Comparison of ENCODE assay signal across 2 cellular contexts in the genomic region with DNA sequence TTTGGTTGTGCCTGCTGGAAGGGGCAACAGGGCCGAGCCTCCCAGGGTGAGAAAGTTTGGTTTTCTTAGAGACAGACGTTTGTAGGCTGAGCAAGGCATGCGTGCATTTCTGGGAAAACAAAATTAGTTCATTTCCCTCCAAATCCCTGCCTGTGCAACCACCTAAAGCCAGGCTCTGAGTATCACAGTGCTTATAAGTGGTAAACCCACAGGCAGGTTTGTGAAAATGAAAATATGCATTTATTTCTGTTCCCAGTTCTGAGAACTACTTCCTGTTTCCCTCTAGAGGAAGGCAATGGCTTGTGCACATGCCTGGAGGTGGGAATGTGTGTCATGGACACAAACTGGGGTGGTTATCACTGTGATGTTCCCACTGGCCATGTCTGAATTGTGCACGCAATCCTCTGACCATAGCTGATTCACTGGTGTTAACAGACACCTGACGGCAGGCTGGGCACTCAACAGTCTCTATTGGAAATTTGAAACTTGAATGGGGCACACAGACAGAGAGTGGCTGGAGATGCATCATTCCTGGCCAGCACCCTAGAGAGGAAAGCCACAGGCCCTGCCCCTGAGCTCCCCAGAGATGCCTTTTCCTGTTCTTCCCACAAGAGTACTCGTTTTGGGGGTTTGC.
TF ChIP-seq lines count a peak whose summit lies in the region.

No MANE protein-coding gene starts in this region.

TF ChIP-seq in SK-N-SH, 30 proteins besides CTCF, POLR2A, EP300 and RAD21 (continued from another document):
- TF ChIP-seq, protein P1, sequence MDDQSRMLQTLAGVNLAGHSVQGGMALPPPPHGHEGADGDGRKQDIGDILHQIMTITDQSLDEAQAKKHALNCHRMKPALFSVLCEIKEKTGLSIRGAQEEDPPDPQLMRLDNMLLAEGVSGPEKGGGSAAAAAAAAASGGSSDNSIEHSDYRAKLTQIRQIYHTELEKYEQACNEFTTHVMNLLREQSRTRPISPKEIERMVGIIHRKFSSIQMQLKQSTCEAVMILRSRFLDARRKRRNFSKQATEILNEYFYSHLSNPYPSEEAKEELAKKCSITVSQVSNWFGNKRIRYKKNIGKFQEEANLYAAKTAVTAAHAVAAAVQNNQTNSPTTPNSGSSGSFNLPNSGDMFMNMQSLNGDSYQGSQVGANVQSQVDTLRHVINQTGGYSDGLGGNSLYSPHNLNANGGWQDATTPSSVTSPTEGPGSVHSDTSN (IDR thresholded peaks at IDR 0.05), result no peak
- TF ChIP-seq YY1 (IDR thresholded peaks at IDR 0.05; ENCODE audit: low read depth), result no peak
- TF ChIP-seq, protein P2, sequence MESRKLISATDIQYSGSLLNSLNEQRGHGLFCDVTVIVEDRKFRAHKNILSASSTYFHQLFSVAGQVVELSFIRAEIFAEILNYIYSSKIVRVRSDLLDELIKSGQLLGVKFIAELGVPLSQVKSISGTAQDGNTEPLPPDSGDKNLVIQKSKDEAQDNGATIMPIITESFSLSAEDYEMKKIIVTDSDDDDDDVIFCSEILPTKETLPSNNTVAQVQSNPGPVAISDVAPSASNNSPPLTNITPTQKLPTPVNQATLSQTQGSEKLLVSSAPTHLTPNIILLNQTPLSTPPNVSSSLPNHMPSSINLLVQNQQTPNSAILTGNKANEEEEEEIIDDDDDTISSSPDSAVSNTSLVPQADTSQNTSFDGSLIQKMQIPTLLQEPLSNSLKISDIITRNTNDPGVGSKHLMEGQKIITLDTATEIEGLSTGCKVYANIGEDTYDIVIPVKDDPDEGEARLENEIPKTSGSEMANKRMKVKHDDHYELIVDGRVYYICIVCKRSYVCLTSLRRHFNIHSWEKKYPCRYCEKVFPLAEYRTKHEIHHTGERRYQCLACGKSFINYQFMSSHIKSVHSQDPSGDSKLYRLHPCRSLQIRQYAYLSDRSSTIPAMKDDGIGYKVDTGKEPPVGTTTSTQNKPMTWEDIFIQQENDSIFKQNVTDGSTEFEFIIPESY (IDR thresholded peaks at IDR 0.05; ENCODE audit: borderline replicate concordance, low read depth), result no peak

TF ChIP-seq in SK-N-SH treated with all-trans-retinoic acid at 6 μM for 48 hours, 23 proteins besides CTCF, POLR2A, EP300 and RAD21 (continued from another document):
- TF ChIP-seq, protein P3, sequence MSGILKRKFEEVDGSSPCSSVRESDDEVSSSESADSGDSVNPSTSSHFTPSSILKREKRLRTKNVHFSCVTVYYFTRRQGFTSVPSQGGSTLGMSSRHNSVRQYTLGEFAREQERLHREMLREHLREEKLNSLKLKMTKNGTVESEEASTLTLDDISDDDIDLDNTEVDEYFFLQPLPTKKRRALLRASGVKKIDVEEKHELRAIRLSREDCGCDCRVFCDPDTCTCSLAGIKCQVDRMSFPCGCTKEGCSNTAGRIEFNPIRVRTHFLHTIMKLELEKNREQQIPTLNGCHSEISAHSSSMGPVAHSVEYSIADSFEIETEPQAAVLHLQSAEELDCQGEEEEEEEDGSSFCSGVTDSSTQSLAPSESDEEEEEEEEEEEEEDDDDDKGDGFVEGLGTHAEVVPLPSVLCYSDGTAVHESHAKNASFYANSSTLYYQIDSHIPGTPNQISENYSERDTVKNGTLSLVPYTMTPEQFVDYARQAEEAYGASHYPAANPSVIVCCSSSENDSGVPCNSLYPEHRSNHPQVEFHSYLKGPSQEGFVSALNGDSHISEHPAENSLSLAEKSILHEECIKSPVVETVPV (CRISPR knock-in tag; IDR thresholded peaks at IDR 0.05), result no peak
- TF ChIP-seq ZFP30 (CRISPR knock-in tag; IDR thresholded peaks at IDR 0.05), result no peak
- TF ChIP-seq, protein P4, sequence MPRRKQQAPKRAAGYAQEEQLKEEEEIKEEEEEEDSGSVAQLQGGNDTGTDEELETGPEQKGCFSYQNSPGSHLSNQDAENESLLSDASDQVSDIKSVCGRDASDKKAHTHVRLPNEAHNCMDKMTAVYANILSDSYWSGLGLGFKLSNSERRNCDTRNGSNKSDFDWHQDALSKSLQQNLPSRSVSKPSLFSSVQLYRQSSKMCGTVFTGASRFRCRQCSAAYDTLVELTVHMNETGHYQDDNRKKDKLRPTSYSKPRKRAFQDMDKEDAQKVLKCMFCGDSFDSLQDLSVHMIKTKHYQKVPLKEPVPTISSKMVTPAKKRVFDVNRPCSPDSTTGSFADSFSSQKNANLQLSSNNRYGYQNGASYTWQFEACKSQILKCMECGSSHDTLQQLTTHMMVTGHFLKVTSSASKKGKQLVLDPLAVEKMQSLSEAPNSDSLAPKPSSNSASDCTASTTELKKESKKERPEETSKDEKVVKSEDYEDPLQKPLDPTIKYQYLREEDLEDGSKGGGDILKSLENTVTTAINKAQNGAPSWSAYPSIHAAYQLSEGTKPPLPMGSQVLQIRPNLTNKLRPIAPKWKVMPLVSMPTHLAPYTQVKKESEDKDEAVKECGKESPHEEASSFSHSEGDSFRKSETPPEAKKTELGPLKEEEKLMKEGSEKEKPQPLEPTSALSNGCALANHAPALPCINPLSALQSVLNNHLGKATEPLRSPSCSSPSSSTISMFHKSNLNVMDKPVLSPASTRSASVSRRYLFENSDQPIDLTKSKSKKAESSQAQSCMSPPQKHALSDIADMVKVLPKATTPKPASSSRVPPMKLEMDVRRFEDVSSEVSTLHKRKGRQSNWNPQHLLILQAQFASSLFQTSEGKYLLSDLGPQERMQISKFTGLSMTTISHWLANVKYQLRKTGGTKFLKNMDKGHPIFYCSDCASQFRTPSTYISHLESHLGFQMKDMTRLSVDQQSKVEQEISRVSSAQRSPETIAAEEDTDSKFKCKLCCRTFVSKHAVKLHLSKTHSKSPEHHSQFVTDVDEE (CRISPR knock-in tag; IDR thresholded peaks at IDR 0.05), result no peak
TF ChIP-seq in SK-N-SH treated with all-trans-retinoic acid at 6 μM for 48 hours: peak in this region for 0.
